Comparison of ENCODE assay signal across 3 cellular contexts in the genomic region with DNA sequence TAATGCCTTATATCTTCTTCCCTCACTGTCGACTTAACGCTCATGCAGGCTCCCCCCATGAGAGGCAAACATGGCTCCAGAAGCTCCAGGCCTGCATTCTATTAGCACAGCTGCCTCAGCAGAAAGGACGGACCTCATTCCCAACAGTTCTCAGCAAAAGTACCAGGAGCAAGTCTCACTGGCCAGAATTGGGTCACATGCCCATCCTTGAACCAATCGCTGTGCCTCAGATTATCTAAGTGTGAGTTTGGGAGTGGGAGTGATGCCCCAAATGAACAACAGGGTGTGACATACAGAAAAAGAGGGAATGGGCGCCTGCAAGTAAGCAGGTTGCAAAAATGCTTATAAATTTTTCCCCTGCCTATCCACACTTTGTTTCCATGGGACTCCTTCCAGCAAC.
TF ChIP-seq lines count a peak whose summit lies in the region.

No MANE protein-coding gene starts in this region.

TF ChIP-seq in GM23338, 12 proteins besides CTCF, POLR2A, EP300 and RAD21 (continues in another document):
- no peak for TF ChIP-seq CREB1 (CRISPR knock-in tag; IDR thresholded peaks at IDR 0.05; ENCODE audit: low read depth)
- no peak for TF ChIP-seq ZNF331 (CRISPR knock-in tag; IDR thresholded peaks at IDR 0.05; ENCODE audit: low read depth)
- no peak for TF ChIP-seq EZH2phosphoT487 (IDR thresholded peaks at IDR 0.05; ENCODE audit: unreplicated experiment)
- TF ChIP-seq ZNF114 (CRISPR knock-in tag; IDR thresholded peaks at IDR 0.05), result no peak
- TF ChIP-seq EZH2 (IDR thresholded peaks at IDR 0.05; ENCODE audit: low read depth, unreplicated experiment), result no peak
- TF ChIP-seq STAT1 (IDR thresholded peaks at IDR 0.05; ENCODE audit: unreplicated experiment), result no peak
- TF ChIP-seq, protein P1, sequence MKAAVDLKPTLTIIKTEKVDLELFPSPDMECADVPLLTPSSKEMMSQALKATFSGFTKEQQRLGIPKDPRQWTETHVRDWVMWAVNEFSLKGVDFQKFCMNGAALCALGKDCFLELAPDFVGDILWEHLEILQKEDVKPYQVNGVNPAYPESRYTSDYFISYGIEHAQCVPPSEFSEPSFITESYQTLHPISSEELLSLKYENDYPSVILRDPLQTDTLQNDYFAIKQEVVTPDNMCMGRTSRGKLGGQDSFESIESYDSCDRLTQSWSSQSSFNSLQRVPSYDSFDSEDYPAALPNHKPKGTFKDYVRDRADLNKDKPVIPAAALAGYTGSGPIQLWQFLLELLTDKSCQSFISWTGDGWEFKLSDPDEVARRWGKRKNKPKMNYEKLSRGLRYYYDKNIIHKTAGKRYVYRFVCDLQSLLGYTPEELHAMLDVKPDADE (IDR thresholded peaks at IDR 0.05), result no peak
- TF ChIP-seq, protein P2, sequence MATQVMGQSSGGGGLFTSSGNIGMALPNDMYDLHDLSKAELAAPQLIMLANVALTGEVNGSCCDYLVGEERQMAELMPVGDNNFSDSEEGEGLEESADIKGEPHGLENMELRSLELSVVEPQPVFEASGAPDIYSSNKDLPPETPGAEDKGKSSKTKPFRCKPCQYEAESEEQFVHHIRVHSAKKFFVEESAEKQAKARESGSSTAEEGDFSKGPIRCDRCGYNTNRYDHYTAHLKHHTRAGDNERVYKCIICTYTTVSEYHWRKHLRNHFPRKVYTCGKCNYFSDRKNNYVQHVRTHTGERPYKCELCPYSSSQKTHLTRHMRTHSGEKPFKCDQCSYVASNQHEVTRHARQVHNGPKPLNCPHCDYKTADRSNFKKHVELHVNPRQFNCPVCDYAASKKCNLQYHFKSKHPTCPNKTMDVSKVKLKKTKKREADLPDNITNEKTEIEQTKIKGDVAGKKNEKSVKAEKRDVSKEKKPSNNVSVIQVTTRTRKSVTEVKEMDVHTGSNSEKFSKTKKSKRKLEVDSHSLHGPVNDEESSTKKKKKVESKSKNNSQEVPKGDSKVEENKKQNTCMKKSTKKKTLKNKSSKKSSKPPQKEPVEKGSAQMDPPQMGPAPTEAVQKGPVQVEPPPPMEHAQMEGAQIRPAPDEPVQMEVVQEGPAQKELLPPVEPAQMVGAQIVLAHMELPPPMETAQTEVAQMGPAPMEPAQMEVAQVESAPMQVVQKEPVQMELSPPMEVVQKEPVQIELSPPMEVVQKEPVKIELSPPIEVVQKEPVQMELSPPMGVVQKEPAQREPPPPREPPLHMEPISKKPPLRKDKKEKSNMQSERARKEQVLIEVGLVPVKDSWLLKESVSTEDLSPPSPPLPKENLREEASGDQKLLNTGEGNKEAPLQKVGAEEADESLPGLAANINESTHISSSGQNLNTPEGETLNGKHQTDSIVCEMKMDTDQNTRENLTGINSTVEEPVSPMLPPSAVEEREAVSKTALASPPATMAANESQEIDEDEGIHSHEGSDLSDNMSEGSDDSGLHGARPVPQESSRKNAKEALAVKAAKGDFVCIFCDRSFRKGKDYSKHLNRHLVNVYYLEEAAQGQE (IDR thresholded peaks at IDR 0.05; ENCODE audit: unreplicated experiment), result no peak
- TF ChIP-seq NANOG (IDR thresholded peaks at IDR 0.05; ENCODE audit: borderline replicate concordance), result no peak
- no peak for TF ChIP-seq JUNB (IDR thresholded peaks at IDR 0.05; ENCODE audit: unreplicated experiment)

TF ChIP-seq in WTC11, 78 proteins besides CTCF, POLR2A, EP300 and RAD21:
- no peak for TF ChIP-seq TP53 (CRISPR knock-in tag; IDR thresholded peaks at IDR 0.05)
- TF ChIP-seq, protein P3, sequence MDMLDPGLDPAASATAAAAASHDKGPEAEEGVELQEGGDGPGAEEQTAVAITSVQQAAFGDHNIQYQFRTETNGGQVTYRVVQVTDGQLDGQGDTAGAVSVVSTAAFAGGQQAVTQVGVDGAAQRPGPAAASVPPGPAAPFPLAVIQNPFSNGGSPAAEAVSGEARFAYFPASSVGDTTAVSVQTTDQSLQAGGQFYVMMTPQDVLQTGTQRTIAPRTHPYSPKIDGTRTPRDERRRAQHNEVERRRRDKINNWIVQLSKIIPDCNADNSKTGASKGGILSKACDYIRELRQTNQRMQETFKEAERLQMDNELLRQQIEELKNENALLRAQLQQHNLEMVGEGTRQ (CRISPR knock-in tag; IDR thresholded peaks at IDR 0.05), result peak; percentile 77
- TF ChIP-seq, protein P4, sequence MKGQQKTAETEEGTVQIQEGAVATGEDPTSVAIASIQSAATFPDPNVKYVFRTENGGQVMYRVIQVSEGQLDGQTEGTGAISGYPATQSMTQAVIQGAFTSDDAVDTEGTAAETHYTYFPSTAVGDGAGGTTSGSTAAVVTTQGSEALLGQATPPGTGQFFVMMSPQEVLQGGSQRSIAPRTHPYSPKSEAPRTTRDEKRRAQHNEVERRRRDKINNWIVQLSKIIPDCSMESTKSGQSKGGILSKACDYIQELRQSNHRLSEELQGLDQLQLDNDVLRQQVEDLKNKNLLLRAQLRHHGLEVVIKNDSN (CRISPR knock-in tag; IDR thresholded peaks at IDR 0.05), result peak; percentile 71; the same call in 1 of the 2 replicates

TF ChIP-seq in H1, 55 proteins besides CTCF, POLR2A, EP300 and RAD21:
- no peak for TF ChIP-seq NRF1 (IDR thresholded peaks at IDR 0.05; ENCODE audit: low read depth, low read length)
- TF ChIP-seq, protein P3 (IDR thresholded peaks at IDR 0.05; ENCODE audit: low read length), result peak; percentile 57; the same call in 1 of the 2 replicates
